Comparison of ENCODE assay signal across 1 cellular context in the genomic region with DNA sequence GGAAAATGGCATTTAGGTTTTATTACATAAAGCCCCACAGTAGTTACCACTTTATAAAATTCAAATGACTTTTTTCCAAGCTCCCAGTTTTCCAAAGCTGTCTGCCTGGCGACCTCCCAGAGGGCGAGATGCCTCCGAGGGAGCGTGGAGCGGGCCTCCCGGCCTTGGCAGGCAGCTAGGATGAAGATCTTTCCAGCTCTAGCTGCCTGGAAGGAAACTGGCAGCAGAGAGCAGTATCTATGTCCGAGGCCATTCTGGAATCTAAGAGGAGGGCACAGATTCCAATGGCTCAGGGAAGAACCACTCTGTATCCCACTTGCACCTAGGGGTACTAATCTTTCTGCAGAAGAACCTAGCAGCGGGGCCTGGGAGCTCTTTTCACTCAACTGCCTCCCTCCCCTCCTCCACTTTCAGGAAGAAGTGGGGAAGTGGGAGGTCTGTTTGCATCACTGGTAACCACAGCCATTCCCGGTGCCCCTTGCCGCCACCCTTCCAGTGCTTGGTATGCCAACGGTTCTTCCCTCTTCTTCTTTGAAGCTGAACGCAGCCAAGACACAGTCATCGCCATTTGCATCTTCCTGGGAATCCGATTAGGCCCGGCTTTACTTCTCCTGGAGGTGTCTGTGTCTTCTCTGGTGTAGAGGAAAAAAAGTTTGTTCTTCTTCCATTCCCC.
TF ChIP-seq lines count a peak whose summit lies in the region.

No MANE protein-coding gene starts in this region.

TF ChIP-seq in IMR-90, 13 proteins besides CTCF, POLR2A, EP300 and RAD21 (continued from another document):
- no peak for TF ChIP-seq MAZ (IDR thresholded peaks at IDR 0.05; ENCODE audit: borderline replicate concordance, low read depth, low read length)
- TF ChIP-seq, protein P1, sequence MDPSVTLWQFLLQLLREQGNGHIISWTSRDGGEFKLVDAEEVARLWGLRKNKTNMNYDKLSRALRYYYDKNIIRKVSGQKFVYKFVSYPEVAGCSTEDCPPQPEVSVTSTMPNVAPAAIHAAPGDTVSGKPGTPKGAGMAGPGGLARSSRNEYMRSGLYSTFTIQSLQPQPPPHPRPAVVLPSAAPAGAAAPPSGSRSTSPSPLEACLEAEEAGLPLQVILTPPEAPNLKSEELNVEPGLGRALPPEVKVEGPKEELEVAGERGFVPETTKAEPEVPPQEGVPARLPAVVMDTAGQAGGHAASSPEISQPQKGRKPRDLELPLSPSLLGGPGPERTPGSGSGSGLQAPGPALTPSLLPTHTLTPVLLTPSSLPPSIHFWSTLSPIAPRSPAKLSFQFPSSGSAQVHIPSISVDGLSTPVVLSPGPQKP (IDR thresholded peaks at IDR 0.05; ENCODE audit: borderline replicate concordance, low read depth, low read length): no peak
